8 cellular contexts compared by ENCODE assay signal in genomic region chr3:47578119-47578630, GRCh38. TPM values are rescaled to one million over a fixed set of nuclear protein-coding genes. Genes with fewer than 3 reads are reported as not detected.
DNase-seq lines count a peak whose midpoint lies in the region; ATAC-seq and TF ChIP-seq lines count a peak whose summit lies in the region.

No MANE protein-coding gene starts in this region.

- no peaks in the 10 kb centered on the region for H3K9me2 ChIP-seq in DOHH2 (replicated peaks; ENCODE audit: control insufficient read depth, low read length)

- no peak overlapping the region for H3K27ac ChIP-seq in DOHH2 (ENCODE audit: low read depth, low read length)

- H3K4me2 ChIP-seq in DOHH2 (ENCODE audit: low read length) = peak overlapping the region; percentile 79

- H3K9me3 Mint-ChIP-seq in activated CD4-positive, alpha-beta memory T cell treated with anti-CD3 and anti-CD28 coated beads for 36 hours = no peaks in the 10 kb centered on the region
- H3K9me3 Mint-ChIP-seq in stimulated activated naive CD8-positive, alpha-beta T cell treated with anti-CD3 and anti-CD28 coated beads, Interleukin-15, amount 100 ng/mL, for 72 hours = no peaks in the 10 kb centered on the region

- CTCF ChIA-PET in activated CD4-positive, alpha-beta memory T cell treated with anti-CD3 and anti-CD28 coated beads for 36 hours (lab: Charles Lee) = interaction anchor here (0.5 to 2.3 kb wide), 3 partner anchors 57 to 247 kb away, joined by 3 to 7 read pairs (median 4); no protein-coding TSS in a partner anchor

- DNase-seq in HuH-7.5 (ENCODE audit: low spot score) = peak; percentile 88
- DNase-seq in activated CD4-positive, alpha-beta memory T cell treated with anti-CD3 and anti-CD28 coated beads for 36 hours = peak; percentile 50
- DNase-seq in effector CD4-positive, alpha-beta T cell = peak; percentile 28
- peak; percentile 22 to 30 for DNase-seq in stimulated activated naive CD8-positive, alpha-beta T cell treated with anti-CD3 and anti-CD28 coated beads, Interleukin-15, amount 100 ng/mL, for 72 hours
- DNase-seq in KG1 (lab: John Stamatoyannopoulos, UW) = no peak

- no peak overlapping the region for H3K27ac Mint-ChIP-seq in activated CD4-positive, alpha-beta memory T cell treated with anti-CD3 and anti-CD28 coated beads for 36 hours
- H3K27ac Mint-ChIP-seq in stimulated activated naive CD8-positive, alpha-beta T cell treated with anti-CD3 and anti-CD28 coated beads, Interleukin-15, amount 100 ng/mL, for 72 hours = no peak overlapping the region

- POLR2A ChIA-PET in activated CD4-positive, alpha-beta memory T cell treated with anti-CD3 and anti-CD28 coated beads for 36 hours (lab: Charles Lee) = no interaction called here

- no peaks in the 10 kb centered on the region for H4K20me1 ChIP-seq in DOHH2 (ENCODE audit: control insufficient read depth, insufficient read depth, low read depth, low read length)

- H3K36me3 ChIP-seq in DOHH2 (ENCODE audit: control insufficient read depth, low read length) = no peaks in the 10 kb centered on the region

- H3F3A ChIP-seq in DOHH2 (ENCODE audit: control insufficient read depth, insufficient read depth) = peaks cover 16% of the 10 kb centered on the region

- intact Hi-C loops in activated CD4-positive, alpha-beta memory T cell treated with anti-CD3 and anti-CD28 coated beads for 36 hours (cut with micrococcal nuclease) = no loop called here

- peak overlapping the region; percentile 54 for H3K4me3 Mint-ChIP-seq in activated CD4-positive, alpha-beta memory T cell treated with anti-CD3 and anti-CD28 coated beads for 36 hours
- H3K4me3 Mint-ChIP-seq in stimulated activated naive CD8-positive, alpha-beta T cell treated with anti-CD3 and anti-CD28 coated beads, Interleukin-15, amount 100 ng/mL, for 72 hours = peak overlapping the region; percentile 71 to 73

- H3K4me3 ChIP-seq in DOHH2 (ENCODE audit: low read length) = peak overlapping the region; percentile 66
- peak overlapping the region; percentile 36 for H3K4me3 ChIP-seq in mononuclear cell (ENCODE audit: low read length)

- no peaks in the 10 kb centered on the region for H3K4me1 Mint-ChIP-seq in activated CD4-positive, alpha-beta memory T cell treated with anti-CD3 and anti-CD28 coated beads for 36 hours (ENCODE audit: low read depth)
- H3K4me1 Mint-ChIP-seq in stimulated activated naive CD8-positive, alpha-beta T cell treated with anti-CD3 and anti-CD28 coated beads, Interleukin-15, amount 100 ng/mL, for 72 hours = no peaks in the 10 kb centered on the region

- H3K9me3 ChIP-seq in DOHH2 (ENCODE audit: control insufficient read depth, insufficient read depth, low read length) = no peaks in the 10 kb centered on the region
- H3K9me3 ChIP-seq in mononuclear cell (ENCODE audit: low read depth, low read length) = no peaks in the 10 kb centered on the region

- peaks cover 19% of the 10 kb centered on the region for H3K27me3 Mint-ChIP-seq in activated CD4-positive, alpha-beta memory T cell treated with anti-CD3 and anti-CD28 coated beads for 36 hours
- peaks cover 68% of the 10 kb centered on the region for H3K27me3 Mint-ChIP-seq in stimulated activated naive CD8-positive, alpha-beta T cell treated with anti-CD3 and anti-CD28 coated beads, Interleukin-15, amount 100 ng/mL, for 72 hours

- no peaks in the 10 kb centered on the region for H3K79me2 ChIP-seq in DOHH2 (ENCODE audit: control insufficient read depth, low read length)

- peak; percentile 67 for ATAC-seq in stimulated activated naive CD8-positive, alpha-beta T cell treated with anti-CD3 and anti-CD28 coated beads, Interleukin-15, amount 100 ng/mL, for 72 hours
- ATAC-seq in HG03159 (IDR thresholded peaks at IDR 0.05; ENCODE audit: unreplicated experiment) = no peak

- H3K36me3 Mint-ChIP-seq in activated CD4-positive, alpha-beta memory T cell treated with anti-CD3 and anti-CD28 coated beads for 36 hours = no peaks in the 10 kb centered on the region

- H3K27me3 ChIP-seq in DOHH2 (ENCODE audit: control insufficient read depth, low read length) = peaks cover 37% of the 10 kb centered on the region
- H3K27me3 ChIP-seq in mononuclear cell (ENCODE audit: insufficient read depth, low read length) = peaks cover 35% of the 10 kb centered on the region

- H3K4me1 ChIP-seq in DOHH2 (ENCODE audit: control insufficient read depth, low read length) (peaks cover 5% of the 10 kb centered on the region; the same call in 1 of the 2 replicates), mononuclear cell (ENCODE audit: insufficient read depth, low read length) (peaks cover 13% of the 10 kb centered on the region)

- TF ChIP-seq CTCF in DOHH2 (IDR thresholded peaks at IDR 0.05; ENCODE audit: low read depth, low read length, poor library complexity, severe bottlenecking) = no peak

RNA-seq across cellular contexts. Expression of gene CSPG5, which starts 0.5 kb away (rescaled TPM):
- total RNA-seq in activated CD4-positive, alpha-beta memory T cell treated with anti-CD3 and anti-CD28 coated beads for 36 hours = under 1 TPM; 0.29 to 0.41 TPM
- 0.10 TPM for total RNA-seq in mononuclear cell
